In genomic region chr9:134329576-134329855, GRCh38 we compare ENCODE assay signal across 11 cellular contexts. TPM values are rescaled to one million over a fixed set of nuclear protein-coding genes. Genes with fewer than 3 reads are reported as not detected.
DNase-seq lines count a peak whose midpoint lies in the region; ATAC-seq, FAIRE-seq and TF ChIP-seq lines count a peak whose summit lies in the region.
"Had no signal": no experiment of that assay in that cellular context is flagged by ENCODE, and none has a peak within 500 bp of the region (broad histone marks: within the 10 kb centered on the region; RNA-seq: fewer than 3 reads in every experiment).

No MANE protein-coding gene starts in this region.

- no TSS peak for BruUV-seq in HCT116 (replicated peaks; lab: Mats Ljungman, UMichigan)

- peaks cover 76% of the 10 kb centered on the region for H3K79me2 ChIP-seq in HCT116 (ENCODE audit: insufficient read depth, low read length)

- no peaks in the 10 kb centered on the region for H3K36me3 Mint-ChIP-seq in activated CD8-positive, alpha-beta T cell treated with anti-CD3 and anti-CD28 coated beads, Interleukin-2, amount 10 ng/mL, durations not matched to agents 7 days and 5 days (ENCODE audit: low read depth)

- POLR2A ChIA-PET in HCT116 (lab: Charles Lee), result no interaction called here
- POLR2A ChIA-PET in activated CD8-positive, alpha-beta T cell treated with anti-CD3 and anti-CD28 coated beads, Interleukin-2, amount 10 ng/mL, durations not matched to agents 7 days and 5 days (lab: Charles Lee), result no interaction called here

- H3K4me1 Mint-ChIP-seq in activated CD8-positive, alpha-beta T cell treated with anti-CD3 and anti-CD28 coated beads, Interleukin-2, amount 10 ng/mL, durations not matched to agents 7 days and 5 days (ENCODE audit: low read depth), result peaks cover 2% of the 10 kb centered on the region

- H3K27me3 ChIP-seq in HCT116 (ENCODE audit: insufficient read depth, low read length), result no peaks in the 10 kb centered on the region
- H3K27me3 ChIP-seq in small intestine (ENCODE audit: control insufficient read depth in 2 of 2, insufficient read depth in 2 of 2, low read length in 2 of 2), result no peaks in the 10 kb centered on the region

- no peak for DNase-seq in HCT116 (ENCODE audit: low read depth, low spot score)
- DNase-seq in caudate nucleus (lab: John Stamatoyannopoulos, UW), result no peak
- no peak for DNase-seq in left lobe of liver (ENCODE audit: low spot score)
- DNase-seq in small intestine, result no peak
- no peak for DNase-seq in NCI-H128 (lab: John Stamatoyannopoulos, UW; ENCODE audit: unreplicated experiment)
- no peak for DNase-seq in activated naive CD4-positive, alpha-beta T cell treated with anti-CD3 and anti-CD28 coated beads, Interleukin-2, amount 50 U/mL, for 16 hours
- no peak for DNase-seq in activated CD8-positive, alpha-beta T cell treated with anti-CD3 and anti-CD28 coated beads, Interleukin-2, amount 10 ng/mL, durations not matched to agents 7 days and 5 days
- DNase-seq in DMS153 (lab: John Stamatoyannopoulos, UW), result no peak
- DNase-seq: activated T-cell treated with anti-CD3 and anti-CD28 coated beads, Interleukin-2, amount 50 U/mL, for 72 hours; effector memory CD8-positive, alpha-beta T cell; NCI-H226 had no signal

- no peak for TF ChIP-seq RAD21 in HCT116 (IDR thresholded peaks at IDR 0.05; ENCODE audit: low read depth)

- RAD21 ChIA-PET in HCT116 (lab: Charles Lee; ENCODE audit: low non-redundant PET in 1 of 2, low total read pairs in 2 of 2, uncharacterized antibody in 2 of 2, unreplicated experiment in 2 of 2), result no interaction called here

- CTCF ChIA-PET in HCT116 (lab: Charles Lee), result no interaction called here
- CTCF ChIA-PET in activated CD8-positive, alpha-beta T cell treated with anti-CD3 and anti-CD28 coated beads, Interleukin-2, amount 10 ng/mL, durations not matched to agents 7 days and 5 days (lab: Charles Lee), result no interaction called here

- 0 out of 2 replicates have a peak, but pooled peaks cover 4% of the 10 kb centered on the region for H4K20me1 ChIP-seq in HCT116 (ENCODE audit: insufficient read depth)

- H3K36me3 ChIP-seq in HCT116 (ENCODE audit: control insufficient read depth in 1 of 2, insufficient read depth in 2 of 2, low read length in 2 of 2), result no peaks in the 10 kb centered on the region
- no peaks in the 10 kb centered on the region for H3K36me3 ChIP-seq in small intestine (ENCODE audit: control insufficient read depth in 2 of 2, insufficient read depth in 2 of 2, low read length in 2 of 2)

- ATAC-seq in HCT116 (no peak), left lobe of liver (peak; percentile 1)
- ATAC-seq in activated CD8-positive, alpha-beta T cell treated with anti-CD3 and anti-CD28 coated beads, Interleukin-2, amount 10 ng/mL, durations not matched to agents 7 days and 5 days, result no peak
- ATAC-seq: activated T-cell treated with anti-CD3 and anti-CD28 coated beads, Interleukin-2, amount 50 U/mL, for 72 hours; effector memory CD8-positive, alpha-beta T cell had no signal

- peaks cover 28 to 59% of the 10 kb centered on the region in 2 experiments for H3K4me1 ChIP-seq in HCT116 (ENCODE audit: control insufficient read depth in 1 of 2, insufficient read depth in 2 of 2, low read length in 2 of 2)
- peaks cover 19 to 23% of the 10 kb centered on the region in 2 donors for H3K4me1 ChIP-seq in small intestine (ENCODE audit: control insufficient read depth in 2 of 2, insufficient read depth in 1 of 2, low read depth in 1 of 2, low read length in 1 of 2)

- peak overlapping the region; percentile 44 for H3K9ac ChIP-seq in HCT116 (ENCODE audit: low read length)

- peak overlapping the region in 1 of 2 experiments; percentile 33; a peak in 1 of 4 replicates for H3K4me3 ChIP-seq in HCT116 (replicated peaks in 1 of 2; ENCODE audit: low read depth in 1 of 2, low read length in 2 of 2)
- peak overlapping the region in 1 of 2 donors; percentile 88 for H3K4me3 ChIP-seq in small intestine (ENCODE audit: low read depth in 1 of 2, low read length in 2 of 2)

- H3K9me3 ChIP-seq in HCT116 (ENCODE audit: control insufficient read depth in 1 of 2, insufficient read depth in 1 of 2, low read depth in 1 of 2, low read length in 2 of 2), result no peaks in the 10 kb centered on the region
- no peaks in the 10 kb centered on the region for H3K9me3 ChIP-seq in small intestine (ENCODE audit: control insufficient read depth, low read depth)

- WGBS in small intestine, 3 donors, result 7 to 32% (median 27%) methylated on average over 5 to 7 of the region's 7 CpGs

- intact Hi-C loops in HCT116 (cut with micrococcal nuclease), result no loop called here

- no peak overlapping the region for H3K27ac Mint-ChIP-seq in activated CD8-positive, alpha-beta T cell treated with anti-CD3 and anti-CD28 coated beads, Interleukin-2, amount 10 ng/mL, durations not matched to agents 7 days and 5 days
- H3K27ac Mint-ChIP-seq: activated T-cell treated with anti-CD3 and anti-CD28 coated beads, Interleukin-2, amount 50 U/mL, for 72 hours had no signal

- H3K27me3 Mint-ChIP-seq in activated CD8-positive, alpha-beta T cell treated with anti-CD3 and anti-CD28 coated beads, Interleukin-2, amount 10 ng/mL, durations not matched to agents 7 days and 5 days (ENCODE audit: low read depth), result peaks cover 21% of the 10 kb centered on the region
- H3K27me3 Mint-ChIP-seq: effector memory CD8-positive, alpha-beta T cell had no signal

- H3K4me3 Mint-ChIP-seq in activated CD8-positive, alpha-beta T cell treated with anti-CD3 and anti-CD28 coated beads, Interleukin-2, amount 10 ng/mL, durations not matched to agents 7 days and 5 days, result no peak overlapping the region
- H3K4me3 Mint-ChIP-seq: activated T-cell treated with anti-CD3 and anti-CD28 coated beads, Interleukin-2, amount 50 U/mL, for 72 hours; effector memory CD8-positive, alpha-beta T cell had no signal

- H2AFZ ChIP-seq in HCT116 (ENCODE audit: low read depth, low read length, poor library complexity, severe bottlenecking), result no peak overlapping the region

- TF ChIP-seq POLR2A in HCT116 (IDR thresholded peaks at IDR 0.05; ENCODE audit: borderline replicate concordance, extremely low read depth, insufficient read depth, insufficient read length), result no peak

- peak overlapping the region; percentile 79 for H3K4me2 ChIP-seq in HCT116 (ENCODE audit: low read length)

- no peaks in the 10 kb centered on the region for H3K9me2 ChIP-seq in HCT116 (ENCODE audit: insufficient read depth)

- no peak for TF ChIP-seq CTCF in HCT116 (IDR thresholded peaks at IDR 0.05 in 2 of 3, conservative IDR thresholded peaks at IDR 0.05 in 1 of 3; ENCODE audit: borderline replicate concordance in 1 of 3, insufficient read depth in 1 of 3, low read depth in 2 of 3, low read length in 2 of 3)

- FAIRE-seq in small intestine (lab: Jason Lieb, UNC), result no peak

- no peaks in the 10 kb centered on the region for H3K9me3 Mint-ChIP-seq in activated CD8-positive, alpha-beta T cell treated with anti-CD3 and anti-CD28 coated beads, Interleukin-2, amount 10 ng/mL, durations not matched to agents 7 days and 5 days (ENCODE audit: insufficient read depth)
- H3K9me3 Mint-ChIP-seq: activated T-cell treated with anti-CD3 and anti-CD28 coated beads, Interleukin-2, amount 50 U/mL, for 72 hours; effector memory CD8-positive, alpha-beta T cell had no signal

- peak overlapping the region; percentile 33; the same call in 1 of the 2 replicates for H3K27ac ChIP-seq in HCT116 (ENCODE audit: low read depth, low read length)
- H3K27ac ChIP-seq in caudate nucleus (ENCODE audit: low read depth, low read length), result peak overlapping the region; percentile 70
- H3K27ac ChIP-seq in small intestine (ENCODE audit: low read depth in 1 of 2, low read length in 1 of 2), result peak overlapping the region; percentile 88 to 96

TF ChIP-seq in HCT116, 20 proteins besides CTCF, POLR2A, EP300 and RAD21 (continues in another document):
- no peak for TF ChIP-seq ZBTB33 (IDR thresholded peaks at IDR 0.05; ENCODE audit: extremely low read depth, insufficient replicate concordance, low read length)
- TF ChIP-seq YY1 (IDR thresholded peaks at IDR 0.05; ENCODE audit: extremely low read depth, insufficient replicate concordance, low read depth, low read length), result no peak
- TF ChIP-seq MAX (IDR thresholded peaks at IDR 0.05), result no peak
- TF ChIP-seq CBX3 (IDR thresholded peaks at IDR 0.05; ENCODE audit: low read depth), result no peak
- TF ChIP-seq ZNF274 (IDR thresholded peaks at IDR 0.05; ENCODE audit: low read depth, low read length), result no peak
- TF ChIP-seq JUND (IDR thresholded peaks at IDR 0.05), result no peak
- TF ChIP-seq TCF7L2 (IDR thresholded peaks at IDR 0.05; ENCODE audit: borderline replicate concordance, extremely low read depth, insufficient read depth, insufficient read length), result no peak
- TF ChIP-seq EZH2 (IDR thresholded peaks at IDR 0.05), result no peak
- TF ChIP-seq CEBPB (IDR thresholded peaks at IDR 0.05; ENCODE audit: low read depth), result no peak
- TF ChIP-seq FOSL1 (IDR thresholded peaks at IDR 0.05; ENCODE audit: low read depth), result no peak

RNA-seq across cellular contexts. Expression of gene RXRA, which starts 3.3 kb away (rescaled TPM):
- total RNA-seq in HCT116 (2021; ENCODE audit: unreplicated experiment), result 43.9 TPM
- polyA plus RNA-seq in HCT116 (2012), result 39.0 and 47.7 TPM in 2 replicates
- total RNA-seq in left lobe of liver, result 163 TPM
- 10 to 100 TPM; 30.8 to 48.3 (median 34.7) TPM for polyA plus RNA-seq in small intestine
- total RNA-seq in activated CD8-positive, alpha-beta T cell treated with anti-CD3 and anti-CD28 coated beads, Interleukin-2, amount 10 ng/mL, durations not matched to agents 7 days and 5 days, result 1 to 10 TPM; 3.8 to 4.2 TPM

Comparison
In these comparisons a context has a peak if more than half of its experiments do, and no peak if none do; other contexts are left out.
1. H3K27ac ChIP-seq: peak in every context shown above with its lines; median percentile 92 in small intestine; 70 in caudate nucleus; 33 in HCT116.